Comparison of ENCODE assay signal across 31 cellular contexts in the genomic region with DNA sequence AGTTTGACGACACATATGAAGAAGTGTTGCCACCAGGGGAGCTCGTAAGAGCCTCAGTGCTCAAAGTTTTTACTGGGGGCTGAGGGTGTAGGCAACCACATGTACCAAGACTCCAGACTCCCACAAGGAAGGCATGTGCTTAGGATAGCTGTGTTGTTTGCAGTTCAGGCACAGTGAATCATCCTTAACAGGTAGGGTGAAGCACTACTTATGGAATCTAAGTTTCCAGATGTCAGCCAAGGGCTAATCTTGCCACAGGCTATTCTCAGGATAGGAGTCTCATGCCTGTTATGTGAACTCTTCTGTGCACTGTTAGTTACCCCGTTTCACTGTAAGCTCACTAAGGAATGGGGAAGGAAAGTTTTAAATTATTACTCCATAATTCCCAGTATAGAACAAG.
A peak's percentile ranks its signal among the peaks of the same experiment; 100 is the strongest.
DNase-seq lines count a peak whose midpoint lies in the region; ATAC-seq and TF ChIP-seq lines count a peak whose summit lies in the region.
"Had no signal": no experiment of that assay in that cellular context is flagged by ENCODE, and none has a peak within 500 bp of the region (broad histone marks: within the 10 kb centered on the region; RNA-seq: fewer than 3 reads in every experiment).

No MANE protein-coding gene starts in this region.

- peak overlapping the region; percentile 59; the same call in 1 of the 2 replicates for H4K5ac ChIP-seq in IMR-90 (ENCODE audit: low read depth, low read length)

- H2BK20ac ChIP-seq in IMR-90 (ENCODE audit: low read depth, low read length): peak overlapping the region; percentile 49

- POLR2A ChIA-PET in IMR-90 (lab: Charles Lee; ENCODE audit: unreplicated experiment): no interaction called here

- H2AFZ ChIP-seq in IMR-90 (replicated peaks; ENCODE audit: low read length, poor library complexity): peak overlapping the region; percentile 27
- H2AFZ ChIP-seq: neural progenitor cell had no signal

- H2AK9ac ChIP-seq in IMR-90 (replicated peaks; ENCODE audit: low read depth, low read length, poor library complexity): no peak overlapping the region

- no peaks in the 10 kb centered on the region for H3K36me3 Mint-ChIP-seq in activated T-helper 1 cell treated with anti-CD3 and anti-CD28 coated beads, Interleukin-12 subunit alpha, Interleukin-12 subunit beta, Interleukin-2, Interleukin-4 antibody, amounts not matched to agents 30 ng/mL and 10 ng/mL and 1 ng/mL, durations not matched to agents 14 hours and 24 hours and 36 hours (ENCODE audit: low read depth)
- H3K36me3 Mint-ChIP-seq: activated CD8-positive, alpha-beta memory T cell treated with anti-CD3 and anti-CD28 coated beads, Interleukin-2, amount 10 ng/mL, durations not matched to agents 7 days and 5 days; CD8-positive, alpha-beta T cell; immature natural killer cell; neural progenitor cell had no signal

- H3K14ac ChIP-seq in IMR-90 (replicated peaks; ENCODE audit: low read depth, low read length): no peak overlapping the region

- H3K18ac ChIP-seq in IMR-90 (ENCODE audit: low read depth, low read length): peak overlapping the region; percentile 55; the same call in 1 of the 2 replicates

- H3K4me1 Mint-ChIP-seq in activated T-helper 1 cell treated with anti-CD3 and anti-CD28 coated beads, Interleukin-12 subunit alpha, Interleukin-12 subunit beta, Interleukin-2, Interleukin-4 antibody, amounts not matched to agents 30 ng/mL and 10 ng/mL and 1 ng/mL, durations not matched to agents 14 hours and 24 hours and 36 hours (ENCODE audit: low read depth): no peaks in the 10 kb centered on the region
- H3K4me1 Mint-ChIP-seq: activated B cell treated with CpG ODN at 0.5 μM for 24 hours; activated CD8-positive, alpha-beta memory T cell treated with anti-CD3 and anti-CD28 coated beads, Interleukin-2, amount 10 ng/mL, durations not matched to agents 7 days and 5 days; activated naive CD8-positive, alpha-beta T cell treated with anti-CD3 and anti-CD28 coated beads, Interleukin-2, amount 50 U/mL, for 24 hours; B cell; immature natural killer cell; neural progenitor cell had no signal

- no peaks in the 10 kb centered on the region for H3K27me3 ChIP-seq in IMR-90 (ENCODE audit: control insufficient read depth, insufficient read depth, low read length)
- no peaks in the 10 kb centered on the region for H3K27me3 ChIP-seq in brain microvascular endothelial cell (replicated peaks)
- H3K27me3 ChIP-seq: neural progenitor cell, testis had no signal

- H3K4me1 ChIP-seq in IMR-90 (ENCODE audit: control insufficient read depth, insufficient read depth, low read length): peaks cover 11% of the 10 kb centered on the region
- H3K4me1 ChIP-seq: neural progenitor cell, testis had no signal

- no peak overlapping the region for H4K8ac ChIP-seq in IMR-90 (ENCODE audit: low read depth in 2 of 2, low read length in 2 of 2)

- H3K36me3 ChIP-seq in IMR-90 (ENCODE audit: control insufficient read depth, insufficient read depth, low read length) (no peaks in the 10 kb centered on the region), brain microvascular endothelial cell (replicated peaks) (no peaks in the 10 kb centered on the region)
- H3K36me3 ChIP-seq: neural progenitor cell had no signal

- CTCF ChIA-PET in IMR-90 (lab: Yijun Ruan, JAX): no interaction called here

- H3K4me3 ChIP-seq in IMR-90 (ENCODE audit: insufficient read depth, low read depth, low read length) (no peak overlapping the region), brain microvascular endothelial cell (ENCODE audit: low read depth, low read length) (no peak overlapping the region)
- H3K4me3 ChIP-seq: neural progenitor cell, SK-N-MC, smooth muscle cell, testis had no signal

- peak overlapping the region; percentile 0; the same call in 1 of the 2 replicates for H2AK5ac ChIP-seq in IMR-90 (ENCODE audit: low read depth, low read length)

- dilution Hi-C loops in IMR-90 (cut with HindIII; ENCODE audit: low sequenced_read_pairs, unreplicated experiment): no loop called here

- H4K20me1 ChIP-seq in IMR-90 (ENCODE audit: insufficient read depth, low read length): no peaks in the 10 kb centered on the region

- no peaks in the 10 kb centered on the region for H3K9me1 ChIP-seq in IMR-90 (ENCODE audit: insufficient read depth, low read length)

- intact Hi-C loops in IMR-90 (cut with micrococcal nuclease): no loop called here
- intact Hi-C loops in activated T-helper 1 cell treated with anti-CD3 and anti-CD28 coated beads, Interleukin-12 subunit alpha, Interleukin-12 subunit beta, Interleukin-2, Interleukin-4 antibody, amounts not matched to agents 30 ng/mL and 10 ng/mL and 1 ng/mL, durations not matched to agents 14 hours and 24 hours and 36 hours (cut with micrococcal nuclease): no loop called here

- no peaks in the 10 kb centered on the region for H3K9me3 ChIP-seq in IMR-90 (ENCODE audit: control insufficient read depth, insufficient read depth, low read length)
- H3K9me3 ChIP-seq: testis had no signal

- no peak overlapping the region for H3K4ac ChIP-seq in IMR-90 (ENCODE audit: low read depth, low read length)

- ATAC-seq in IMR-90 (ENCODE audit: low read depth): 0 out of 2 replicates have a peak, but pooled peaks have one; percentile 5
- ATAC-seq: activated CD8-positive, alpha-beta memory T cell treated with anti-CD3 and anti-CD28 coated beads, Interleukin-2, amount 10 ng/mL, durations not matched to agents 7 days and 5 days; activated naive CD8-positive, alpha-beta T cell treated with anti-CD3 and anti-CD28 coated beads, Interleukin-2, amount 50 U/mL, for 24 hours; activated T-cell treated with anti-CD3 and anti-CD28 coated beads, Interleukin-2, amount 50 U/mL, for 72 hours; CD8-positive, alpha-beta T cell; left lobe of liver had no signal

- no peak for TF ChIP-seq POLR2A in IMR-90 (IDR thresholded peaks at IDR 0.05; ENCODE audit: low read depth, low read length)

- H3K27ac ChIP-seq in IMR-90 (ENCODE audit: insufficient read depth, low read length) (no peak overlapping the region), brain microvascular endothelial cell (peak overlapping the region; percentile 6)
- H3K27ac ChIP-seq: neural progenitor cell, SK-N-MC, testis had no signal

- no peak overlapping the region for H3K56ac ChIP-seq in IMR-90 (ENCODE audit: extremely low read depth, insufficient read depth, low read length)

- no peaks in the 10 kb centered on the region for H3K27me3 Mint-ChIP-seq in activated T-helper 1 cell treated with anti-CD3 and anti-CD28 coated beads, Interleukin-12 subunit alpha, Interleukin-12 subunit beta, Interleukin-2, Interleukin-4 antibody, amounts not matched to agents 30 ng/mL and 10 ng/mL and 1 ng/mL, durations not matched to agents 14 hours and 24 hours and 36 hours (ENCODE audit: insufficient read depth)
- H3K27me3 Mint-ChIP-seq: activated CD8-positive, alpha-beta memory T cell treated with anti-CD3 and anti-CD28 coated beads, Interleukin-2, amount 10 ng/mL, durations not matched to agents 7 days and 5 days had no signal

- H3K27ac Mint-ChIP-seq in activated T-helper 1 cell treated with anti-CD3 and anti-CD28 coated beads, Interleukin-12 subunit alpha, Interleukin-12 subunit beta, Interleukin-2, Interleukin-4 antibody, amounts not matched to agents 30 ng/mL and 10 ng/mL and 1 ng/mL, durations not matched to agents 14 hours and 24 hours and 36 hours: no peak overlapping the region
- H3K27ac Mint-ChIP-seq: activated B cell treated with CpG ODN at 0.5 μM for 24 hours; activated CD8-positive, alpha-beta memory T cell treated with anti-CD3 and anti-CD28 coated beads, Interleukin-2, amount 10 ng/mL, durations not matched to agents 7 days and 5 days; activated naive CD8-positive, alpha-beta T cell treated with anti-CD3 and anti-CD28 coated beads, Interleukin-2, amount 50 U/mL, for 24 hours; activated T-cell treated with anti-CD3 and anti-CD28 coated beads, Interleukin-2, amount 50 U/mL, for 72 hours; B cell; CD8-positive, alpha-beta T cell; immature natural killer cell; neural progenitor cell; stimulated activated naive CD8-positive, alpha-beta T cell treated with anti-CD3 and anti-CD28 coated beads, Interleukin-15, Interleukin-2, amounts not matched to agents 100 ng/mL and 50 ng/mL, for 24 hours; T-helper 1 cell treated with Interleukin-12 subunit alpha and Interleukin-12 subunit beta and Interleukin-4 antibody, amounts not matched to agents 30 μg/mL and 1 μg/mL, for 36 hours had no signal

- H4K91ac ChIP-seq in IMR-90 (ENCODE audit: insufficient read depth, low read depth, low read length): peak overlapping the region; percentile 7; the same call in 1 of the 2 replicates

- in situ Hi-C loops in IMR-90 (cut with MboI; ENCODE audit: low sequenced_read_pairs): no loop called here
- in situ Hi-C loops in brain microvascular endothelial cell (cut with HindIII; ENCODE audit: low pct_ligation_motif_present, low sequenced_read_pairs): no loop called here

- H3K4me3 Mint-ChIP-seq in activated T-helper 1 cell treated with anti-CD3 and anti-CD28 coated beads, Interleukin-12 subunit alpha, Interleukin-12 subunit beta, Interleukin-2, Interleukin-4 antibody, amounts not matched to agents 30 ng/mL and 10 ng/mL and 1 ng/mL, durations not matched to agents 14 hours and 24 hours and 36 hours: no peak overlapping the region
- H3K4me3 Mint-ChIP-seq: activated B cell treated with CpG ODN at 0.5 μM for 24 hours; activated CD8-positive, alpha-beta memory T cell treated with anti-CD3 and anti-CD28 coated beads, Interleukin-2, amount 10 ng/mL, durations not matched to agents 7 days and 5 days; activated naive CD8-positive, alpha-beta T cell treated with anti-CD3 and anti-CD28 coated beads, Interleukin-2, amount 50 U/mL, for 24 hours; activated T-cell treated with anti-CD3 and anti-CD28 coated beads, Interleukin-2, amount 50 U/mL, for 72 hours; B cell; CD8-positive, alpha-beta T cell; immature natural killer cell; neural progenitor cell; stimulated activated naive CD8-positive, alpha-beta T cell treated with anti-CD3 and anti-CD28 coated beads, Interleukin-15, Interleukin-2, amounts not matched to agents 100 ng/mL and 50 ng/mL, for 24 hours; T-helper 1 cell treated with Interleukin-12 subunit alpha and Interleukin-12 subunit beta and Interleukin-4 antibody, amounts not matched to agents 30 μg/mL and 1 μg/mL, for 36 hours had no signal

- no peaks in the 10 kb centered on the region for H3K79me1 ChIP-seq in IMR-90 (ENCODE audit: low read depth in 1 of 2, low read length in 2 of 2)

- no peaks in the 10 kb centered on the region for H3K9me3 Mint-ChIP-seq in activated T-helper 1 cell treated with anti-CD3 and anti-CD28 coated beads, Interleukin-12 subunit alpha, Interleukin-12 subunit beta, Interleukin-2, Interleukin-4 antibody, amounts not matched to agents 30 ng/mL and 10 ng/mL and 1 ng/mL, durations not matched to agents 14 hours and 24 hours and 36 hours
- H3K9me3 Mint-ChIP-seq: neural progenitor cell; stimulated activated naive CD8-positive, alpha-beta T cell treated with anti-CD3 and anti-CD28 coated beads, Interleukin-15, Interleukin-2, amounts not matched to agents 100 ng/mL and 50 ng/mL, for 24 hours; T-helper 1 cell treated with Interleukin-12 subunit alpha and Interleukin-12 subunit beta and Interleukin-4 antibody, amounts not matched to agents 30 μg/mL and 1 μg/mL, for 36 hours had no signal

- WGBS in IMR-90 (ENCODE audit: extremely low coverage in 2 of 2, insufficient read length in 1 of 2), 2 experiments: no CpG with 5 or more reads among the region's 3 CpGs

- TF ChIP-seq CTCF in IMR-90 (conservative IDR thresholded peaks at IDR 0.05; ENCODE audit: low read depth, low read length) (no peak), brain microvascular endothelial cell (IDR thresholded peaks at IDR 0.05; ENCODE audit: low read depth, low read length, missing control alignments) (peak; percentile 5)

- H3K9ac ChIP-seq in IMR-90 (ENCODE audit: low read depth, low read length): no peak overlapping the region
- H3K9ac ChIP-seq: neural progenitor cell had no signal

- DNase-seq in EH (ENCODE audit: low read depth) (peak; percentile 3), IMR-90 (peak; percentile 88), brain microvascular endothelial cell (peak; percentile 63), iris pigment epithelial cell (ENCODE audit: low read depth) (peak; percentile 67), mucosa of gallbladder (ENCODE audit: low spot score) (no peak), OCI-M2 (lab: John Stamatoyannopoulos, UW; ENCODE audit: unreplicated experiment) (no peak)
- no peak for DNase-seq in activated CD8-positive, alpha-beta memory T cell treated with anti-CD3 and anti-CD28 coated beads, Interleukin-2, amount 50 U/mL, for 48 hours
- DNase-seq in activated T-helper 1 cell treated with anti-CD3 and anti-CD28 coated beads, Interleukin-12 subunit alpha, Interleukin-12 subunit beta, Interleukin-2, Interleukin-4 antibody, amounts not matched to agents 30 ng/mL and 10 ng/mL and 1 ng/mL, durations not matched to agents 14 hours and 24 hours and 36 hours (ENCODE audit: low spot score): no peak
- DNase-seq: activated B cell treated with CpG ODN at 0.5 μM for 24 hours; activated CD8-positive, alpha-beta memory T cell treated with anti-CD3 and anti-CD28 coated beads, Interleukin-2, amount 10 ng/mL, durations not matched to agents 7 days and 5 days; activated naive CD4-positive, alpha-beta T cell; activated naive CD8-positive, alpha-beta T cell treated with anti-CD3 and anti-CD28 coated beads, Interleukin-2, amount 50 U/mL, for 24 hours; activated T-cell treated with anti-CD3 and anti-CD28 coated beads, Interleukin-2, amount 50 U/mL, for 72 hours; CD8-positive, alpha-beta T cell; cerebellar nuclear complex; H7; hypothalamus; immature natural killer cell; NCI-H1092; NCI-H1694; NCI-H446 treated with DMSO at 0.1 percent for 48 hours; NCI-H82; stimulated activated CD4-positive, alpha-beta T cell treated with anti-CD3 and anti-CD28 coated beads, Interleukin-2, amount 100 ng/mL, for 24 hours; testis had no signal

- no peak overlapping the region; the same call in 2 of the 3 replicates for H2BK15ac ChIP-seq in IMR-90 (ENCODE audit: low read depth, low read length)

- no TSS peak for BruUV-seq in IMR-90 (replicated peaks; lab: Mats Ljungman, UMichigan)

- no peak overlapping the region for H3K4me2 ChIP-seq in IMR-90 (ENCODE audit: low read depth, low read length)
- H3K4me2 ChIP-seq: neural progenitor cell, smooth muscle cell had no signal

- H3K23ac ChIP-seq in IMR-90 (ENCODE audit: low read depth, low read length): no peak overlapping the region

- H2BK5ac ChIP-seq in IMR-90 (ENCODE audit: low read depth, low read length, poor library complexity, severe bottlenecking): peak overlapping the region; percentile 53

- no peak for TF ChIP-seq RAD21 in IMR-90 (IDR thresholded peaks at IDR 0.05; ENCODE audit: low read length)

- H2BK120ac ChIP-seq in IMR-90 (ENCODE audit: low read depth, low read length): peak overlapping the region; percentile 31; the same call in 1 of the 2 replicates

Comparison
In these comparisons a context has a peak if more than half of its experiments do, and no peak if none do; other contexts are left out.
1. DNase-seq: peak in EH (single experiment), IMR-90 (single experiment), brain microvascular endothelial cell (single experiment) and iris pigment epithelial cell (single experiment); none in activated CD8-positive, alpha-beta memory T cell treated with anti-CD3 and anti-CD28 coated beads, Interleukin-2, amount 50 U/mL, for 48 hours (single experiment), mucosa of gallbladder (single experiment), OCI-M2 (single experiment) and activated T-helper 1 cell treated with anti-CD3 and anti-CD28 coated beads, Interleukin-12 subunit alpha, Interleukin-12 subunit beta, Interleukin-2, Interleukin-4 antibody, amounts not matched to agents 30 ng/mL and 10 ng/mL and 1 ng/mL, durations not matched to agents 14 hours and 24 hours and 36 hours (single experiment).